In genomic region chr9:134693641-134694367, GRCh38 we compare ENCODE assay signal across 16 cellular contexts. TPM values are rescaled to one million over a fixed set of nuclear protein-coding genes. Genes with fewer than 3 reads are reported as not detected.
DNase-seq lines count a peak whose midpoint lies in the region; ATAC-seq and TF ChIP-seq lines count a peak whose summit lies in the region.
"Had no signal": no experiment of that assay in that cellular context is flagged by ENCODE, and none has a peak within 500 bp of the region (broad histone marks: within the 10 kb centered on the region; RNA-seq: fewer than 3 reads in every experiment).

No MANE protein-coding gene starts in this region.

- H3K36me3 ChIP-seq in heart right ventricle = peaks cover 0 to 17% (median 0%) of the 10 kb centered on the region in 9 donors
- no peaks in the 10 kb centered on the region for H3K36me3 ChIP-seq in left lung

- peak; percentile 34 for DNase-seq in Right ventricle myocardium superior
- DNase-seq in heart right ventricle = no peak
- peak; percentile 27 to 73 for DNase-seq in left lung
- peak; percentile 79 for DNase-seq in posterior vena cava (ENCODE audit: low spot score)
- no peak for DNase-seq in activated T-cell treated with anti-CD3 and anti-CD28 coated beads for 4 hours
- DNase-seq in GDM1 (lab: John Stamatoyannopoulos, UW) = no peak
- DNase-seq in activated naive CD4-positive, alpha-beta T cell (lab: John Stamatoyannopoulos, UW) = no peak
- DNase-seq: C1 segment of cervical spinal cord; H7; MM.1S; NCI-H2029; NCI-H2227 treated with DMSO at 0.1 percent for 48 hours; NCI-H526 treated with DMSO at 0.1 percent for 48 hours; NK-92 treated with Interleukin-12 subunit alpha and Interleukin-12 subunit beta, amount 100 ng/mL, for 24 hours had no signal

- intact Hi-C loops in Right ventricle myocardium superior (cut with DNase I) = no loop called here
- intact Hi-C loops in heart right ventricle (cut with DNase I) = loop anchor here in 7 of 10 donors (5.0 to 10.0 kb wide), 7 partner anchors 48 to 721 kb away; no protein-coding TSS in a partner anchor
- intact Hi-C loops in left lung (cut with DNase I) = no loop called here
- intact Hi-C loops in posterior vena cava (cut with DNase I) = no loop called here

- TF ChIP-seq CTCF in heart right ventricle (IDR thresholded peaks at IDR 0.05) = no peak
- TF ChIP-seq CTCF in left lung (IDR thresholded peaks at IDR 0.05) = no peak

- ATAC-seq in Right ventricle myocardium superior (ENCODE audit: poor library complexity) = no peak
- ATAC-seq in heart right ventricle = no peak
- no peak for ATAC-seq in left lung
- no peak for ATAC-seq in GM19455 (IDR thresholded peaks at IDR 0.05; ENCODE audit: unreplicated experiment)
- ATAC-seq: HepG2 had no signal

- H3K9me3 ChIP-seq in heart right ventricle (no peaks in the 10 kb centered on the region), left lung (no peaks in the 10 kb centered on the region)

- H3K4me1 ChIP-seq in heart right ventricle (peaks cover 4 to 44% (median 20%) of the 10 kb centered on the region in 9 donors), left lung (no peaks in the 10 kb centered on the region)

- H3K27ac ChIP-seq in heart right ventricle = no peak overlapping the region
- H3K27ac ChIP-seq in left lung = no peak overlapping the region

- no peak overlapping the region for H3K4me3 ChIP-seq in heart right ventricle
- no peak overlapping the region for H3K4me3 ChIP-seq in left lung

- no peaks in the 10 kb centered on the region for H3K27me3 ChIP-seq in heart right ventricle
- H3K27me3 ChIP-seq in left lung = no peaks in the 10 kb centered on the region

- 87% methylated on average over 29 of the region's 29 CpGs for WGBS in heart right ventricle, 2 donors

RNA-seq across cellular contexts. Expression of gene COL5A1, which starts 52.2 kb away (rescaled TPM):
- total RNA-seq in Right ventricle myocardium superior (12.7 TPM), heart right ventricle (10 to 100 TPM in 7 of 10 donors, 1 to 10 TPM in 3; 8.1 to 60.0 (median 12.2) TPM), left lung (100 to 1,000 TPM; 205 to 357 TPM), posterior vena cava (100 to 1,000 TPM in 1 of 2 donors, 10 to 100 TPM in 1; 71.1 to 196 TPM)
- polyA plus RNA-seq in heart right ventricle = 10 to 100 TPM; 13.8 to 19.7 TPM
- total RNA-seq: HepG2 had no signal
- polyA plus RNA-seq: HepG2 had no signal

Comparison
In these comparisons a context has a peak if more than half of its experiments do, and no peak if none do; other contexts are left out.
1. DNase-seq: peak in Right ventricle myocardium superior (single experiment), left lung (2 of 2) and posterior vena cava (single experiment); none in heart right ventricle (0 of 2), activated T-cell treated with anti-CD3 and anti-CD28 coated beads for 4 hours (single experiment), GDM1 (single experiment) and activated naive CD4-positive, alpha-beta T cell (0 of 4).
2. intact Hi-C loops: an anchor here in heart right ventricle (5.0 to 10.0 kb wide); none called in Right ventricle myocardium superior, left lung and posterior vena cava.